ENCODE assay signal across 18 cellular contexts in the genomic region with DNA sequence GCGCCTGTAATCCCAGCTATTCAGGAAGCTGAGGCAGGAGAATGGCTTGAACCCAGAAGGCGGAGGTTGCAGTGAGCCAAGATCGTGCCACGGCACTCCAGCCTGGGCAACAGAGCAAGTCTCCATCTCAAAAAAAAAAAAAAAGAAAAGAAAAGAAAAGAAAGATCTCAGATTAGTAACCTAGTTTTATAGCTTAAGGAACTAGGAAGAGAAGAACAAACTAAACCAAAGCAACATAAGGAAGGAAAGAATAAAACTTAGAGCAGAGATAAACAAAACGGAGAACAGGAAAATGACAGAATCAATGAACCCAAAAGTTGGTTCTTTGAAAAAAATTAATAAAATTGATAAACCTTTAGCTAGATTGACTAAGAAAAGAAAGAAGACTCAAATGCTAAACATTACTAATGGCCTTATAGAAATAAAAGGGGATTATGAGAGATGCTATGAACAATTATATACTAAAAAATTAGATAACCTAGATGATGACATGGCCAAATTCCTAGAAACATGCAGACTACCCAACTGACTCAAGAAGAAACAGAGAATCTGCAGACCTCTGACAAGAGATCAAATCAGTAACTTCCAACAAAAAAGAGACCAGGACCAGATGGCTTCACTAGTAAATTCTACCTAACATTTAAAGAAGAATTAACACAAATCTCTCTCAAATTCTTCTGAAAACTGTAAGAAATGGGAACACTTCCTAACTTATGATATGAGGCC.
DNase-seq lines count a peak whose midpoint lies in the region; ATAC-seq, FAIRE-seq and TF ChIP-seq lines count a peak whose summit lies in the region.
"Had no signal": no experiment of that assay in that cellular context is flagged by ENCODE, and none has a peak within 500 bp of the region (broad histone marks: within the 10 kb centered on the region; RNA-seq: fewer than 3 reads in every experiment).

No MANE protein-coding gene starts in this region.

- no peaks in the 10 kb centered on the region for H3K9me3 Mint-ChIP-seq in Caco-2 (ENCODE audit: unreplicated experiment)
- peaks cover 1% of the 10 kb centered on the region for H3K9me3 Mint-ChIP-seq in astrocyte (ENCODE audit: unreplicated experiment)
- H3K9me3 Mint-ChIP-seq: CD4-positive, alpha-beta T cell had no signal

- DNase-seq in Caco-2 (no peak), OCI-M1 (lab: John Stamatoyannopoulos, UW) (peak; percentile 83), astrocyte (ENCODE audit: low read depth) (no peak), tibial artery (no peak), left colon (no peak), esophagus squamous epithelium (lab: John Stamatoyannopoulos, UW) (no peak)
- DNase-seq: AML-193; CD4-positive, alpha-beta T cell; DMS153; DMS79; GF-D8; KBM-7 had no signal

- H3K27me3 Mint-ChIP-seq in Caco-2 (ENCODE audit: insufficient read depth, unreplicated experiment) (no peaks in the 10 kb centered on the region), astrocyte (ENCODE audit: low read depth, unreplicated experiment) (no peaks in the 10 kb centered on the region)
- H3K27me3 Mint-ChIP-seq: CD4-positive, alpha-beta T cell had no signal

- H3K36me3 Mint-ChIP-seq in Caco-2 (ENCODE audit: insufficient read depth, unreplicated experiment) (peaks cover 52% of the 10 kb centered on the region), astrocyte (ENCODE audit: low read depth, unreplicated experiment) (peaks cover 6% of the 10 kb centered on the region)

- 85 to 96% methylated on average over 5 of the region's 5 CpGs for WGBS in esophagus squamous epithelium, 2 donors

- no peak for FAIRE-seq in astrocyte (lab: Jason Lieb, UNC)
- FAIRE-seq: A549 had no signal

- peaks cover 21% of the 10 kb centered on the region for H3K4me1 ChIP-seq in Caco-2
- peaks cover 17% of the 10 kb centered on the region for H3K4me1 ChIP-seq in astrocyte (ENCODE audit: insufficient read depth, low read length)
- peaks cover 0 to 52% (median 25%) of the 10 kb centered on the region in 4 donors for H3K4me1 ChIP-seq in tibial artery
- H3K4me1 ChIP-seq in esophagus squamous epithelium = peaks cover 0 to 24% (median 9%) of the 10 kb centered on the region in 3 donors

- BruUV-seq in Caco-2 (replicated peaks; lab: Mats Ljungman, UMichigan) = no TSS peak

- H3K27ac Mint-ChIP-seq in Caco-2 (ENCODE audit: unreplicated experiment) = peak overlapping the region; percentile 28
- peak overlapping the region; percentile 22 for H3K27ac Mint-ChIP-seq in astrocyte (ENCODE audit: unreplicated experiment)
- H3K27ac Mint-ChIP-seq: CD4-positive, alpha-beta T cell had no signal

- H3K36me3 ChIP-seq in Caco-2 (ENCODE audit: control insufficient read depth, insufficient read depth, low read length) (no peaks in the 10 kb centered on the region; the same call in 1 of the 2 replicates), astrocyte (ENCODE audit: insufficient read depth, low read length) (no peaks in the 10 kb centered on the region), tibial artery (peaks cover 1 to 5% (median 2%) of the 10 kb centered on the region in 3 donors), esophagus squamous epithelium (peaks cover 0 to 22% (median 0%) of the 10 kb centered on the region in 3 donors)

- ATAC-seq in GM18870 (IDR thresholded peaks at IDR 0.05; ENCODE audit: unreplicated experiment) = no peak
- ATAC-seq in left colon = no peak
- ATAC-seq: A549 had no signal

- no peak overlapping the region for H3K4me2 ChIP-seq in astrocyte (ENCODE audit: low read length)
- H3K4me2 ChIP-seq: A549 had no signal

- H3K4me3 Mint-ChIP-seq in Caco-2 (ENCODE audit: unreplicated experiment) (no peak overlapping the region), astrocyte (ENCODE audit: unreplicated experiment) (no peak overlapping the region)
- H3K4me3 Mint-ChIP-seq: CD4-positive, alpha-beta T cell had no signal

- H3K9me3 ChIP-seq in Caco-2 (no peaks in the 10 kb centered on the region), astrocyte (ENCODE audit: insufficient read depth, low read depth, low read length) (no peaks in the 10 kb centered on the region), tibial artery (no peaks in the 10 kb centered on the region), esophagus squamous epithelium (no peaks in the 10 kb centered on the region)
- H3K9me3 ChIP-seq: A549 had no signal

- POLR2A ChIA-PET in Caco-2 (lab: Charles Lee) = no interaction called here

- H2AFZ ChIP-seq in astrocyte (ENCODE audit: low read depth, low read length) = no peak overlapping the region

- H3K27ac ChIP-seq in astrocyte (ENCODE audit: low read depth, low read length) = no peak overlapping the region
- peak overlapping the region; percentile 83 to 84 for H3K27ac ChIP-seq in tibial artery
- no peak overlapping the region for H3K27ac ChIP-seq in esophagus squamous epithelium
- H3K27ac ChIP-seq: 22Rv1, A549, C4-2B, HL-60 had no signal

- H3K4me3 ChIP-seq in Caco-2 (ENCODE audit: low read depth, low read length) = no peak overlapping the region
- no peak overlapping the region for H3K4me3 ChIP-seq in astrocyte (ENCODE audit: insufficient read depth, low read depth, low read length)
- H3K4me3 ChIP-seq in tibial artery = no peak overlapping the region
- H3K4me3 ChIP-seq in esophagus squamous epithelium = no peak overlapping the region
- H3K4me3 ChIP-seq: A549, GM23248 had no signal

- no peaks in the 10 kb centered on the region for H3K79me2 ChIP-seq in astrocyte (ENCODE audit: insufficient read depth, low read length)

- intact Hi-C loops in Caco-2 (cut with micrococcal nuclease; ENCODE audit: unreplicated experiment) (loop anchor here (2.0 kb wide), 2 partner anchors 27 to 57 kb away; no protein-coding TSS in a partner anchor), tibial artery (cut with DNase I; ENCODE audit: low total_unique reads) (loop anchor here (10.0 kb wide), 1 partner anchor 49 kb away; no protein-coding TSS in a partner anchor), left colon (cut with DNase I, micrococcal nuclease) (no loop called here), esophagus squamous epithelium (cut with DNase I) (no loop called here)

- H3K27me3 ChIP-seq in Caco-2 (replicated peaks; ENCODE audit: control insufficient read depth, insufficient read depth, low read length) (no peaks in the 10 kb centered on the region), astrocyte (ENCODE audit: insufficient read depth, low read length) (no peaks in the 10 kb centered on the region), tibial artery (no peaks in the 10 kb centered on the region), esophagus squamous epithelium (no peaks in the 10 kb centered on the region)

- H4K20me1 ChIP-seq in astrocyte (ENCODE audit: insufficient read depth, low read length) = no peaks in the 10 kb centered on the region

- H3K9ac ChIP-seq in astrocyte (ENCODE audit: low read length) = no peak overlapping the region

- TF ChIP-seq POLR2A in esophagus squamous epithelium (IDR thresholded peaks at IDR 0.05) = no peak

- CTCF ChIA-PET in Caco-2 (lab: Charles Lee) = interaction anchor here (0.7 kb wide), 1 partner anchor 68 kb away, joined by 6 read pairs; no protein-coding TSS in a partner anchor

- TF ChIP-seq CTCF in Caco-2 (IDR thresholded peaks at IDR 0.05; ENCODE audit: insufficient read depth in 1 of 2, low read depth in 1 of 2, low read length in 1 of 2, severe bottlenecking in 1 of 2, unreplicated experiment in 1 of 2) (no peak), astrocyte (IDR thresholded peaks at IDR 0.05; ENCODE audit: insufficient read depth, low read depth, low read length) (no peak), tibial artery (IDR thresholded peaks at IDR 0.05) (no peak), esophagus squamous epithelium (IDR thresholded peaks at IDR 0.05) (no peak)

- H3K4me1 Mint-ChIP-seq in Caco-2 (ENCODE audit: low read depth, unreplicated experiment) = peaks cover 26% of the 10 kb centered on the region
- peaks cover 34% of the 10 kb centered on the region for H3K4me1 Mint-ChIP-seq in astrocyte (ENCODE audit: low read depth, unreplicated experiment)

Comparison
In these comparisons a context has a peak if more than half of its experiments do, and no peak if none do; other contexts are left out.
1. H3K27ac ChIP-seq: peak in tibial artery (2 of 2); none in astrocyte (single experiment) and esophagus squamous epithelium (0 of 4).
2. intact Hi-C loops: an anchor here in Caco-2 (2.0 kb wide) and tibial artery (10.0 kb wide); none called in left colon and esophagus squamous epithelium.